7 cellular contexts compared by ENCODE assay signal in genomic region chr3:134378384-134378783, GRCh38. TPM values are rescaled to one million over a fixed set of nuclear protein-coding genes. Genes with fewer than 3 reads are reported as not detected.
A peak's percentile ranks its signal among the peaks of the same experiment; 100 is the strongest.
DNase-seq lines count a peak whose midpoint lies in the region; ATAC-seq and TF ChIP-seq lines count a peak whose summit lies in the region.

No MANE protein-coding gene starts in this region.

- H3K4me3 Mint-ChIP-seq in GM23338, result no peak overlapping the region; the same call in 2 of the 3 replicates

- TF ChIP-seq CTCF in GM23338 (conservative IDR thresholded peaks at IDR 0.05; ENCODE audit: low read depth in 2 of 2) (peak; percentile 75 to 95), Panc1 (IDR thresholded peaks at IDR 0.05) (peak; percentile 86), fibroblast of lung (conservative IDR thresholded peaks at IDR 0.05 in 1 of 2, IDR thresholded peaks at IDR 0.05 in 1 of 2; ENCODE audit: low read depth in 1 of 2, low read length in 2 of 2) (peak; percentile 31 to 58), prostate gland (IDR thresholded peaks at IDR 0.05) (peak in 3 of 4 experiments; percentile 16 to 49 (median 47))

- peaks cover under 1% of the 10 kb centered on the region; the same call in 1 of the 2 replicates for H3K79me2 ChIP-seq in GM23338 (replicated peaks; ENCODE audit: insufficient read depth)
- H3K79me2 ChIP-seq in fibroblast of lung (ENCODE audit: control insufficient read depth, insufficient read depth, low read length), result peaks cover 9% of the 10 kb centered on the region

- no peak overlapping the region for H3K9ac ChIP-seq in fibroblast of lung (ENCODE audit: insufficient read depth, low read length)

- H3K27ac ChIP-seq in GM23338 (ENCODE audit: low read depth) (no peak overlapping the region), Panc1 (ENCODE audit: low read length) (0 out of 2 replicates have a peak overlapping the region, but pooled peaks have one; percentile 54), fibroblast of lung (ENCODE audit: insufficient read depth, low read length) (no peak overlapping the region), prostate gland (no peak overlapping the region)

- H3K36me3 Mint-ChIP-seq in GM23338 (ENCODE audit: low read depth), result no peaks in the 10 kb centered on the region; the same call in 2 of the 3 replicates

- H3K36me3 ChIP-seq in GM23338 (ENCODE audit: insufficient read depth) (no peaks in the 10 kb centered on the region), Panc1 (ENCODE audit: control insufficient read depth, insufficient read depth, low read length) (no peaks in the 10 kb centered on the region; the same call in 1 of the 2 replicates), fibroblast of lung (ENCODE audit: control insufficient read depth, insufficient read depth, low read length) (no peaks in the 10 kb centered on the region), prostate gland (no peaks in the 10 kb centered on the region)

- H3K27me3 ChIP-seq in GM23338 (ENCODE audit: insufficient read depth) (peaks cover 38% of the 10 kb centered on the region), Panc1 (ENCODE audit: control insufficient read depth, insufficient read depth, low read length) (no peaks in the 10 kb centered on the region; the same call in 1 of the 2 replicates), fibroblast of lung (ENCODE audit: control insufficient read depth, insufficient read depth, low read length) (no peaks in the 10 kb centered on the region), prostate gland (replicated peaks; ENCODE audit: insufficient read depth) (no peaks in the 10 kb centered on the region)

- peaks cover 13% of the 10 kb centered on the region for H3F3A ChIP-seq in GM23338 (replicated peaks; ENCODE audit: low read depth)

- peaks cover 46% of the 10 kb centered on the region for H3K27me3 Mint-ChIP-seq in GM23338 (ENCODE audit: insufficient read depth, low read depth, poor library complexity)

- peaks cover 40% of the 10 kb centered on the region for H3K4me1 Mint-ChIP-seq in GM23338

- no peaks in the 10 kb centered on the region for H3K9me3 ChIP-seq in Panc1 (ENCODE audit: control insufficient read depth, insufficient read depth, low read depth, low read length)
- no peaks in the 10 kb centered on the region for H3K9me3 ChIP-seq in fibroblast of lung (ENCODE audit: control insufficient read depth, insufficient read depth, low read depth, low read length)
- H3K9me3 ChIP-seq in prostate gland, result no peaks in the 10 kb centered on the region

- H3K9me3 Mint-ChIP-seq in GM23338, result no peaks in the 10 kb centered on the region

- H3K4me1 ChIP-seq in GM23338 (ENCODE audit: insufficient read depth) (peaks cover 47% of the 10 kb centered on the region), Panc1 (ENCODE audit: control insufficient read depth, insufficient read depth, low read length) (peaks cover 31% of the 10 kb centered on the region), fibroblast of lung (ENCODE audit: control insufficient read depth, extremely low read depth, insufficient read depth, low read length) (peaks cover 4% of the 10 kb centered on the region), prostate gland (replicated peaks) (peaks cover 17% of the 10 kb centered on the region)

- H2AFZ ChIP-seq in GM23338 (no peak overlapping the region), fibroblast of lung (ENCODE audit: low read length) (no peak overlapping the region)

- intact Hi-C loops in Panc1 (cut with micrococcal nuclease; ENCODE audit: unreplicated experiment) (loop anchor here (5.0 kb wide), 1 partner anchor 94 kb away; no protein-coding TSS in a partner anchor), prostate gland (cut with DNase I) (loop anchor here (5.0 kb wide), 2 partner anchors 99 to 166 kb away; no protein-coding TSS in a partner anchor)

- no peaks in the 10 kb centered on the region for H3K9me2 ChIP-seq in GM23338 (ENCODE audit: insufficient read depth)

- in situ Hi-C loops in Panc1 (cut with HindIII; ENCODE audit: low pct_unique_long_range_greater_than_20kb, low sequenced_read_pairs), result no loop called here

- H3K4me2 ChIP-seq in GM23338 (peak overlapping the region; percentile 2; the same call in 1 of the 2 replicates), fibroblast of lung (ENCODE audit: extremely low read depth, insufficient read depth, low read length) (no peak overlapping the region)

- H4K20me1 ChIP-seq in GM23338 (replicated peaks; ENCODE audit: insufficient read depth), result no peaks in the 10 kb centered on the region
- no peaks in the 10 kb centered on the region for H4K20me1 ChIP-seq in fibroblast of lung (ENCODE audit: control insufficient read depth, extremely low read depth, insufficient read depth, low read length)

- DNase-seq in GM23338 (ENCODE audit: low spot score) (peak; percentile 89), Panc1 (ENCODE audit: low read depth, low spot score) (no peak), fibroblast of lung (ENCODE audit: low read depth in 2 of 2) (peak in 1 of 2 donors; percentile 59), prostate gland (ENCODE audit: low spot score) (no peak)

- POLR2A ChIA-PET in Panc1 (lab: Charles Lee), result no interaction called here

- TF ChIP-seq POLR2A in prostate gland (IDR thresholded peaks at IDR 0.05), result no peak

- CTCF ChIA-PET in Panc1 (lab: Charles Lee), result interaction anchor here (0.7 to 1.1 kb wide), 2 partner anchors 86 to 165 kb away, joined by 3 read pairs; no protein-coding TSS in a partner anchor

- no peak overlapping the region for H3K4me3 ChIP-seq in GM23338
- no peak overlapping the region for H3K4me3 ChIP-seq in Panc1 (ENCODE audit: low read depth in 2 of 2, low read length in 2 of 2)
- no peak overlapping the region for H3K4me3 ChIP-seq in fibroblast of lung (replicated peaks in 1 of 4; ENCODE audit: control extremely low read depth in 1 of 4, insufficient read depth in 1 of 4, low read depth in 3 of 4, low read length in 4 of 4)
- H3K4me3 ChIP-seq in prostate gland, result no peak overlapping the region

- no peak overlapping the region for H3K27ac Mint-ChIP-seq in GM23338

- ATAC-seq in GM23338 (peak; percentile 26), Panc1 (no peak), GM19397 (IDR thresholded peaks at IDR 0.05; ENCODE audit: unreplicated experiment) (no peak), HG02623 (IDR thresholded peaks at IDR 0.05; ENCODE audit: unreplicated experiment) (no peak), GM19035 (IDR thresholded peaks at IDR 0.05; ENCODE audit: unreplicated experiment) (no peak)

- BruUV-seq in Panc1 (replicated peaks; lab: Mats Ljungman, UMichigan), result no TSS peak

RNA-seq across cellular contexts. Expression of gene AMOTL2, which starts 4.1 kb away (rescaled TPM):
- total RNA-seq in GM23338 (2014; rRNA removed; shearing (Covaris generic)), result 96.2 and 102 TPM in 2 replicates
- polyA plus RNA-seq in GM23338 (2016; fragmentation: Nextera tagmentation; extraction: Ambion mirVana) (17.4 and 17.9 TPM in 2 replicates), fibroblast of lung (68.9 and 97.0 TPM in 2 replicates)
- total RNA-seq in Panc1 (2021; ENCODE audit: unreplicated experiment) (146 TPM), fibroblast of lung (58.6 and 74.6 TPM in 2 replicates), prostate gland (10 to 100 TPM; 86.1 to 92.8 TPM)
- polyA plus RNA-seq in Panc1 (2012; ENCODE audit: insufficient read length), result 73.2 TPM
- polyA plus RNA-seq in fibroblast of lung (2012), result 59.7 and 93.1 TPM in 2 replicates
- polyA minus RNA-seq in fibroblast of lung (ENCODE audit: low replicate concordance), result 187 and 260 TPM in 2 replicates
